ENCODE assay signal across 8 cellular contexts in genomic region chr6:116370328-116370716, GRCh38. TPM values are rescaled to one million over a fixed set of nuclear protein-coding genes. Genes with fewer than 3 reads are reported as not detected.
DNase-seq lines count a peak whose midpoint lies in the region; ATAC-seq and TF ChIP-seq lines count a peak whose summit lies in the region.

No MANE protein-coding gene starts in this region.

- no peak overlapping the region for H2BK120ac ChIP-seq in neuronal stem cell (ENCODE audit: low read depth, low read length)

- H3K9me3 ChIP-seq in PC-9 (ENCODE audit: insufficient read depth, low read depth): no peaks in the 10 kb centered on the region
- H3K9me3 ChIP-seq in neuronal stem cell (replicated peaks in 1 of 2; ENCODE audit: control insufficient read depth in 2 of 2, insufficient read depth in 1 of 2, low read depth in 1 of 2, low read length in 2 of 2): no peaks in the 10 kb centered on the region

- TF ChIP-seq CTCF in PC-9 (conservative IDR thresholded peaks at IDR 0.05): no peak

- no CpG with 5 or more reads among the region's 18 CpGs for WGBS in neuronal stem cell (ENCODE audit: extremely low coverage in 2 of 2, insufficient read length in 2 of 2, insufficient replicate concordance in 1 of 2), 2 donors

- peak overlapping the region; percentile 99 for H3K18ac ChIP-seq in neuronal stem cell (ENCODE audit: low read length)

- no peak overlapping the region for H4K91ac ChIP-seq in neuronal stem cell (ENCODE audit: low read depth, low read length, poor library complexity)

- no peak overlapping the region for H2BK12ac ChIP-seq in neuronal stem cell (ENCODE audit: low read length)

- peaks cover 2% of the 10 kb centered on the region for H3K79me1 ChIP-seq in neuronal stem cell (ENCODE audit: low read depth, low read length)

- CTCF ChIA-PET in PC-9 (lab: Charles Lee): interaction anchor here (0.6 kb wide), 1 partner anchor 152 kb away, joined by 3 read pairs; no protein-coding TSS in a partner anchor

- H2BK5ac ChIP-seq in neuronal stem cell (ENCODE audit: low read length): no peak overlapping the region

- peak; percentile 52 for ATAC-seq in GM19035 (IDR thresholded peaks at IDR 0.05; ENCODE audit: unreplicated experiment)

- H2AFZ ChIP-seq in PC-9: peak overlapping the region; percentile 90
- peak overlapping the region; percentile 97 for H2AFZ ChIP-seq in neuronal stem cell (ENCODE audit: low read length)

- no peak overlapping the region for H3K14ac ChIP-seq in neuronal stem cell (ENCODE audit: low read length)

- H3K4me1 ChIP-seq in PC-9 (replicated peaks; ENCODE audit: insufficient read depth) (peaks cover 17% of the 10 kb centered on the region), neuronal stem cell (ENCODE audit: control insufficient read depth in 2 of 2, insufficient read depth in 1 of 2, low read depth in 1 of 2, low read length in 2 of 2) (peaks cover 0 to 2% of the 10 kb centered on the region in 2 donors)

- H3K9me2 ChIP-seq in PC-9 (ENCODE audit: insufficient read depth): no peaks in the 10 kb centered on the region

- peaks cover 29% of the 10 kb centered on the region for H3K79me2 ChIP-seq in PC-9 (ENCODE audit: low read depth)

- POLR2A ChIA-PET in PC-9 (lab: Charles Lee; ENCODE audit: unreplicated experiment): interaction anchor here (0.7 kb wide), 1 partner anchor 188 kb away, joined by 3 read pairs; no protein-coding TSS in a partner anchor

- H3K27ac ChIP-seq in PC-9: peak overlapping the region; percentile 83
- peak overlapping the region; percentile 98 for H3K27ac ChIP-seq in epithelial cell of prostate
- H3K27ac ChIP-seq in neuronal stem cell (replicated peaks; ENCODE audit: low read length): no peak overlapping the region

- H3K9ac ChIP-seq in neuronal stem cell (ENCODE audit: low read depth, low read length, poor library complexity): peak overlapping the region; percentile 72

- no peak overlapping the region for H2BK15ac ChIP-seq in neuronal stem cell (ENCODE audit: low read length)

- peaks cover 4% of the 10 kb centered on the region; the same call in 1 of the 2 replicates for H3F3A ChIP-seq in PC-9 (ENCODE audit: insufficient read depth, low read depth)

- no peak overlapping the region for H4K8ac ChIP-seq in neuronal stem cell (ENCODE audit: low read depth, low read length)

- H3K23ac ChIP-seq in neuronal stem cell (ENCODE audit: low read depth, low read length, poor library complexity): no peak overlapping the region

- intact Hi-C loops in PC-9 (cut with micrococcal nuclease; ENCODE audit: unreplicated experiment): loop anchor here (2.0 to 10.0 kb wide), 2 partner anchors 92 to 194 kb away; partner anchors contain the start of gene TSPYL1
- intact Hi-C loops in head of caudate nucleus (cut with DNase I): loop anchor here (5.0 kb wide), 1 partner anchor 88 kb away; no protein-coding TSS in a partner anchor
- intact Hi-C loops in posterior cingulate gyrus (cut with DNase I): no loop called here

- BruUV-seq in PC-9 (replicated peaks; lab: Mats Ljungman, UMichigan): TSS peak; percentile 57

- H3K36me3 ChIP-seq in PC-9 (ENCODE audit: low read depth): no peaks in the 10 kb centered on the region
- H3K36me3 ChIP-seq in neuronal stem cell (replicated peaks in 1 of 2; ENCODE audit: control insufficient read depth in 2 of 2, insufficient read depth in 2 of 2, low read length in 2 of 2): peaks cover 0 to under 1% of the 10 kb centered on the region in 2 donors

- H3K27me3 ChIP-seq in PC-9 (ENCODE audit: insufficient read depth, low read depth) (no peaks in the 10 kb centered on the region), neuronal stem cell (ENCODE audit: control insufficient read depth in 3 of 3, insufficient read depth in 3 of 3, low read depth in 1 of 3, low read length in 3 of 3) (no peaks in the 10 kb centered on the region)

- H3K4me2 ChIP-seq in PC-9 (peak overlapping the region; percentile 79), neuronal stem cell (ENCODE audit: insufficient read depth, low read length, poor library complexity, severe bottlenecking) (peak overlapping the region; percentile 76)

- no peaks in the 10 kb centered on the region for H4K20me1 ChIP-seq in PC-9 (ENCODE audit: insufficient read depth)

- H2AK5ac ChIP-seq in neuronal stem cell (ENCODE audit: low read depth, low read length): no peak overlapping the region

- peak in 1 of 2 experiments; percentile 47 for DNase-seq in PC-9
- DNase-seq in epithelial cell of prostate (ENCODE audit: low read depth, low spot score): no peak
- DNase-seq in neuronal stem cell (ENCODE audit: low spot score): no peak
- DNase-seq in NCI-H2029 (lab: John Stamatoyannopoulos, UW): no peak
- DNase-seq in NCI-H2107 (lab: John Stamatoyannopoulos, UW): no peak
- no peak for DNase-seq in head of caudate nucleus
- DNase-seq in posterior cingulate gyrus: no peak

- H3K4ac ChIP-seq in neuronal stem cell (ENCODE audit: low read length): no peak overlapping the region

- H3K4me3 ChIP-seq in PC-9 (peak overlapping the region; percentile 74), neuronal stem cell (ENCODE audit: low read length in 2 of 2) (peak overlapping the region; percentile 69 to 81)

RNA-seq across cellular contexts. Expression of gene DSE, which starts 0.4 kb away (rescaled TPM):
- total RNA-seq in PC-9 (2021): 28.5 and 43.3 TPM in 2 replicates
- polyA plus RNA-seq in neuronal stem cell (2013, experiment 1 of 2): 15.0 TPM
- polyA plus RNA-seq in neuronal stem cell (2013, experiment 2 of 2): 15.2 TPM
